Comparison of ENCODE assay signal across 9 cellular contexts in the genomic region with DNA sequence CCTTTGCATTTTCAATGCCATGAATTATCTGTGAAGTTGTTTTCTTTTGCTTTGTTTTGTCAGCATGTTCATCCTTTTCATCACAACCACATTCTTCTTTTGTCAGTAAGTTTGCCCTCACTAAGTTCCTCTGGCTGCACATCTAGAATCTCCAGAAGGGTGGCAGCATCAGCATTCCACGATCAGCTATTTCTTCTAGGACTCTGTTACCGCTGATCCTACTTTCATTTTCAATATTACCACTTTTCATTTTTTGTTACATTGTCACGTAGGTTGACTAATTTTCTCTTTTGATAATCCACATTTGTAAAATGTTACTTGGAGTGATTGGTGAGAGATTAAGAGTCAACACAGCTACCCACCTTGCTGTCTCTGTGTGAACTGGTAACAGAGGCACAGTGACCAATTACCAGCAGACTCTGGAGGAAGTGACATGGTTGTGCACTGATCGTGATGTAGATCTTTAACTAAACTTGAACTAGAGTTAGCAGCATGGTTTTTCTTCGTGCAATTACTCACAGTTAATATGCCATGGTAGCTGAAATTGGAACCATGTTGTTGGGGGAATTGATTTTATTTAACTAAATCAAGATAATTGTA.
A peak's percentile ranks its signal among the peaks of the same experiment; 100 is the strongest.
DNase-seq lines count a peak whose midpoint lies in the region; ATAC-seq and TF ChIP-seq lines count a peak whose summit lies in the region.
"Had no signal": no experiment of that assay in that cellular context is flagged by ENCODE, and none has a peak within 500 bp of the region (broad histone marks: within the 10 kb centered on the region; RNA-seq: fewer than 3 reads in every experiment).

No MANE protein-coding gene starts in this region.

- DNase-seq in GM12864 (ENCODE audit: low read depth) = no peak
- DNase-seq in M059J (ENCODE audit: low read depth) = peak; percentile 51
- no peak for DNase-seq in endodermal cell
- no peak for DNase-seq in progenitor cell of endocrine pancreas (ENCODE audit: low spot score, unreplicated experiment)
- no peak for DNase-seq in HuH-7 (ENCODE audit: low spot score)
- DNase-seq in NCI-H146 treated with DMSO at 0.1 percent for 48 hours (lab: John Stamatoyannopoulos, UW; ENCODE audit: unreplicated experiment) = no peak
- no peak for DNase-seq in mucosa of gallbladder (ENCODE audit: low spot score)

- peak; percentile 75 for ATAC-seq in GM21619 (IDR thresholded peaks at IDR 0.05; ENCODE audit: unreplicated experiment)

- H3K9ac ChIP-seq in endodermal cell (ENCODE audit: extremely low read depth, low read length, poor library complexity, severe bottlenecking) = no peak overlapping the region

- H3K27me3 Mint-ChIP-seq in endodermal cell (ENCODE audit: insufficient read depth) (no peaks in the 10 kb centered on the region), progenitor cell of endocrine pancreas (no peaks in the 10 kb centered on the region)

- WGBS in endodermal cell (ENCODE audit: insufficient coverage in 1 of 2, insufficient read length in 1 of 2), 2 experiments = 92 to 100% methylated on average over 2 to 5 of the region's 5 CpGs

- H3K27ac ChIP-seq in endodermal cell (ENCODE audit: low read depth, low read length) = no peak overlapping the region
- H3K27ac ChIP-seq: SK-N-MC had no signal

- H3K4me1 Mint-ChIP-seq in endodermal cell (no peaks in the 10 kb centered on the region), progenitor cell of endocrine pancreas (ENCODE audit: low read depth) (no peaks in the 10 kb centered on the region)

- no peaks in the 10 kb centered on the region for H3K36me3 ChIP-seq in endodermal cell (ENCODE audit: control insufficient read depth, insufficient read depth, low read length)

- no peak for TF ChIP-seq CTCF in GM12864 (IDR thresholded peaks at IDR 0.05; ENCODE audit: low read depth, low read length, missing control alignments)
- peak; percentile 17 for TF ChIP-seq CTCF in endodermal cell (conservative IDR thresholded peaks at IDR 0.05)
- no peak for TF ChIP-seq CTCF in progenitor cell of endocrine pancreas (IDR thresholded peaks at IDR 0.05; ENCODE audit: unreplicated experiment)

- H3K4me1 ChIP-seq in endodermal cell (ENCODE audit: control insufficient read depth, insufficient read depth, low read length) = no peaks in the 10 kb centered on the region

- H3K4me3 ChIP-seq in GM12864 (ENCODE audit: low read depth, low read length) (peak overlapping the region; percentile 38), endodermal cell (ENCODE audit: low read length) (no peak overlapping the region)
- H3K4me3 ChIP-seq: SK-N-MC had no signal

- peaks cover 10% of the 10 kb centered on the region for H3K9me3 Mint-ChIP-seq in endodermal cell
- H3K9me3 Mint-ChIP-seq in progenitor cell of endocrine pancreas (ENCODE audit: low read depth) = peaks cover 11% of the 10 kb centered on the region

- H3K27ac Mint-ChIP-seq in endodermal cell (no peak overlapping the region), progenitor cell of endocrine pancreas (no peak overlapping the region)

- H3K36me3 Mint-ChIP-seq in endodermal cell (ENCODE audit: low read depth) = no peaks in the 10 kb centered on the region
- H3K36me3 Mint-ChIP-seq in progenitor cell of endocrine pancreas (ENCODE audit: insufficient read depth) = no peaks in the 10 kb centered on the region

- H3K27me3 ChIP-seq in endodermal cell (ENCODE audit: control insufficient read depth, insufficient read depth, low read length, poor library complexity, severe bottlenecking) = no peaks in the 10 kb centered on the region

- no peaks in the 10 kb centered on the region for H3K9me3 ChIP-seq in endodermal cell (ENCODE audit: control insufficient read depth, low read length)

- H3K4me3 Mint-ChIP-seq in endodermal cell (no peak overlapping the region), progenitor cell of endocrine pancreas (ENCODE audit: low read depth) (no peak overlapping the region)
